In genomic region chr10:80938920-80939319, GRCh38 we compare ENCODE assay signal across 20 cellular contexts.
"Had no signal": no experiment of that assay in that cellular context is flagged by ENCODE, and none has a peak within 500 bp of the region (broad histone marks: within the 10 kb centered on the region; RNA-seq: fewer than 3 reads in every experiment).

No MANE protein-coding gene starts in this region.

- H3K36me3 Mint-ChIP-seq: naive thymus-derived CD8-positive, alpha-beta T cell; stimulated activated memory B cell treated with anti-CD40 and anti-IgM and Interleukin-4, amounts not matched to agents 10 μg/mL and 1 μg/mL and 100 μg/mL, for 72 hours had no signal

- DNase-seq: dermis blood vessel endothelial cell; esophagus squamous epithelium; foreskin fibroblast; head of caudate nucleus; hippocampal formation; kidney glomerular epithelial cell; mammary epithelial cell; mucosa of descending colon; naive thymus-derived CD8-positive, alpha-beta T cell; posterior cingulate gyrus; spleen; stimulated activated CD4-positive, alpha-beta T cell treated with anti-CD3 and anti-CD28 coated beads, Interleukin-15, amount 100 ng/mL, for 24 hours; stimulated activated CD4-positive, alpha-beta T cell treated with anti-CD3 and anti-CD28 coated beads, Interleukin-1b, Interleukin-23, amount 100 ng/mL, for 48 hours; stimulated activated CD4-positive, alpha-beta T cell treated with anti-CD3 and anti-CD28 coated beads, Interleukin-4, amount 100 ng/mL, for 24 hours; tibial artery; upper lobe of left lung; uterus had no signal

- H3K9me3 Mint-ChIP-seq: naive thymus-derived CD8-positive, alpha-beta T cell; stimulated activated memory B cell treated with anti-CD40 and anti-IgM and Interleukin-4, amounts not matched to agents 10 μg/mL and 1 μg/mL and 100 μg/mL, for 72 hours; stimulated activated naive CD8-positive, alpha-beta T cell treated with anti-CD3 and anti-CD28 coated beads, Interleukin-15, Interleukin-2, amounts not matched to agents 100 ng/mL and 50 ng/mL, for 24 hours had no signal

- H3K27ac Mint-ChIP-seq: naive thymus-derived CD8-positive, alpha-beta T cell; stimulated activated memory B cell treated with anti-CD40 and anti-IgM and Interleukin-4, amounts not matched to agents 10 μg/mL and 1 μg/mL and 100 μg/mL, for 72 hours; stimulated activated naive CD8-positive, alpha-beta T cell treated with anti-CD3 and anti-CD28 coated beads, Interleukin-15, Interleukin-2, amounts not matched to agents 100 ng/mL and 50 ng/mL, for 24 hours had no signal

- H3K4me1 Mint-ChIP-seq: naive thymus-derived CD8-positive, alpha-beta T cell; stimulated activated memory B cell treated with anti-CD40 and anti-IgM and Interleukin-4, amounts not matched to agents 10 μg/mL and 1 μg/mL and 100 μg/mL, for 72 hours had no signal

- H3K4me3 Mint-ChIP-seq: naive thymus-derived CD8-positive, alpha-beta T cell; stimulated activated memory B cell treated with anti-CD40 and anti-IgM and Interleukin-4, amounts not matched to agents 10 μg/mL and 1 μg/mL and 100 μg/mL, for 72 hours; stimulated activated naive CD8-positive, alpha-beta T cell treated with anti-CD3 and anti-CD28 coated beads, Interleukin-15, Interleukin-2, amounts not matched to agents 100 ng/mL and 50 ng/mL, for 24 hours had no signal

- ATAC-seq: mucosa of descending colon; naive thymus-derived CD8-positive, alpha-beta T cell; sciatic nerve; stimulated activated memory B cell treated with anti-CD40 and anti-IgM and Interleukin-4, amounts not matched to agents 10 μg/mL and 1 μg/mL and 100 μg/mL, for 72 hours had no signal

- H3K4me3 ChIP-seq: esophagus squamous epithelium, mucosa of descending colon, spleen, tibial artery, upper lobe of left lung, uterus had no signal
